In genomic region chr19:49851456-49852259, GRCh38 we compare ENCODE assay signal across 8 cellular contexts. TPM values are rescaled to one million over a fixed set of nuclear protein-coding genes. Genes with fewer than 3 reads are reported as not detected.
DNase-seq lines count a peak whose midpoint lies in the region; ATAC-seq and TF ChIP-seq lines count a peak whose summit lies in the region.

No MANE protein-coding gene starts in this region.

- peak overlapping the region; percentile 97 for H3K4me3 Mint-ChIP-seq in glutamatergic neuron (ENCODE audit: unreplicated experiment)

- H3K9me3 Mint-ChIP-seq in glutamatergic neuron (ENCODE audit: unreplicated experiment): peaks cover 18% of the 10 kb centered on the region

- H3K4me3 ChIP-seq in LNCaP clone FGC (ENCODE audit: low read depth, low read length) (peak overlapping the region; percentile 91), rectal smooth muscle tissue (ENCODE audit: low read length) (peak overlapping the region; percentile 96)

- no peak overlapping the region for H3K9ac ChIP-seq in rectal smooth muscle tissue (ENCODE audit: low read length)

- H3K4me1 Mint-ChIP-seq in glutamatergic neuron (ENCODE audit: low read depth, unreplicated experiment): peaks cover 17% of the 10 kb centered on the region

- ATAC-seq in HG03571 (IDR thresholded peaks at IDR 0.05; ENCODE audit: unreplicated experiment): no peak
- ATAC-seq in GM18517 (IDR thresholded peaks at IDR 0.05; ENCODE audit: unreplicated experiment): no peak

- H3K27ac Mint-ChIP-seq in glutamatergic neuron (ENCODE audit: unreplicated experiment): peak overlapping the region; percentile 83

- peak; percentile 41 to 50 (median 43) for DNase-seq in NCI-H1417 (lab: John Stamatoyannopoulos, UW)
- no peak for DNase-seq in NCI-H1417 treated with DMSO at 0.1 percent for 48 hours (lab: John Stamatoyannopoulos, UW)
- no peak for DNase-seq in LNCaP clone FGC (ENCODE audit: low read depth)
- peak; percentile 37 for DNase-seq in activated naive CD4-positive, alpha-beta T cell treated with Interleukin-2 at 50 U/mL for 16 hours
- DNase-seq in glutamatergic neuron: peak; percentile 60

- no peak for TF ChIP-seq CTCF in LNCaP clone FGC (IDR thresholded peaks at IDR 0.05; ENCODE audit: control insufficient read depth, extremely low read depth, insufficient read depth)
- TF ChIP-seq CTCF in glutamatergic neuron (IDR thresholded peaks at IDR 0.05; ENCODE audit: partially characterized antibody, unreplicated experiment): no peak

- peaks cover 19% of the 10 kb centered on the region for H3K4me1 ChIP-seq in rectal smooth muscle tissue (ENCODE audit: control insufficient read depth, insufficient read depth, low read length)

- H3K36me3 Mint-ChIP-seq in glutamatergic neuron (ENCODE audit: unreplicated experiment): peaks cover 5% of the 10 kb centered on the region

- H3K27me3 Mint-ChIP-seq in glutamatergic neuron (ENCODE audit: unreplicated experiment): peaks cover 15% of the 10 kb centered on the region

- H3K27me3 ChIP-seq in rectal smooth muscle tissue (ENCODE audit: control insufficient read depth, insufficient read depth, low read length): no peaks in the 10 kb centered on the region

- H3K36me3 ChIP-seq in rectal smooth muscle tissue (ENCODE audit: control insufficient read depth, insufficient read depth, low read length): peaks cover 2% of the 10 kb centered on the region

- peak overlapping the region; percentile 100 for H3K27ac ChIP-seq in rectal smooth muscle tissue (ENCODE audit: low read depth, low read length)

RNA-seq across cellular contexts. Expression of gene PTOV1, which starts 0.7 kb away (rescaled TPM):
- total RNA-seq in glutamatergic neuron (ENCODE audit: unreplicated experiment): 342 TPM

RNA-seq across cellular contexts. Expression of gene PNKP, which starts 15.7 kb away (rescaled TPM):
- total RNA-seq in glutamatergic neuron (ENCODE audit: unreplicated experiment): 81.3 TPM

RNA-seq across cellular contexts. Expression of gene AKT1S1, which starts 25.5 kb away (rescaled TPM):
- total RNA-seq in glutamatergic neuron (ENCODE audit: unreplicated experiment): 23.7 TPM

RNA-seq across cellular contexts. Expression of gene TBC1D17, which starts 25.8 kb away (rescaled TPM):
- 56.8 TPM for total RNA-seq in glutamatergic neuron (ENCODE audit: unreplicated experiment)

RNA-seq across cellular contexts. Expression of gene MED25, which starts 33.6 kb away (rescaled TPM):
- total RNA-seq in glutamatergic neuron (ENCODE audit: unreplicated experiment): 51.0 TPM

Comparison
In these comparisons a context has a peak if more than half of its experiments do, and no peak if none do; other contexts are left out.
1. DNase-seq: peak in NCI-H1417 (3 of 3), activated naive CD4-positive, alpha-beta T cell treated with Interleukin-2 at 50 U/mL for 16 hours (single experiment) and glutamatergic neuron (single experiment); none in NCI-H1417 treated with DMSO at 0.1 percent for 48 hours (single experiment) and LNCaP clone FGC (single experiment).